Comparison of ENCODE assay signal across 2 cellular contexts in the genomic region with DNA sequence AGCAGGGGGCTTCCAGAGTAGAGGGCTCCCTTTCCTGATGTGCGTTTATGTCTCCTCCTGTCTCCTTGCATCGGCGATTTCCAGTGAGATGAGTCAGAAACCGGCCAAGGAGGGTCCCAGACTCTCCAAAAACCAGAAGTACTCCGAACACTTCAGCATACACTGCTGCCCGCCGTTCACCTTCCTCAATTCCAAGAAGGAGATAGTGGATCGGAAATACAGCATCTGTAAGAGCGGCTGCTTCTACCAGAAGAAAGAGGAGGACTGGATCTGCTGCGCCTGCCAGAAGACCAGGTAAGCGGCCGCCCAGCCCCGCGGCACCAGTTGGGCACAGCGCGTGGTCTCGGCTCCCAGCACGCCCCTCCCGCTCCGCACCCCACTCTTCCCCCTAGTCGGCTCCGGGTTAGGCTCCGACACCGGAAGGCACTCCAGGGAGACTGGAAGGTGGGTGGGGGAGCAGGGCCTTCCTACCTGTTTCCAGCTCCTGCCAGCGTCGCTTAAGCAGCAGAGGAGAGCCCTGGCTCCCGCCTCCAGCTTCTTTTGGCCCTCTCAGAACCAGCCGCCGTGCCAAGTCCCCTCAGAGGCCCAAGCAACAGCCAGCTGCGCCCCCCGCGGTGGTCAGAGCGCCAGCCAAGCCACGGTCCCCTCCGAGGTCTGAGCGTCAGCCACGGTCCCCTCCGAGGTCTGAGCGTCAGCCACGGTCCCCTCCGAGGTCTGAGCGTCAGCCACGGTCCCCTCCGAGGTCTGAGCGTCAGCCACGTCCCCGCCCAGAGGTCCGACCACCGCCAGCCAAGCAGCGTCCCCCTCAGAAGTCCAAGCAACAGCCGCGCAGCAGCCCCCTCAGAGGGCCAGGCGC.
A peak's percentile ranks its signal among the peaks of the same experiment; 100 is the strongest.
TF ChIP-seq lines count a peak whose summit lies in the region.

No MANE protein-coding gene starts in this region.

TF ChIP-seq in HEK293, 187 proteins besides CTCF, POLR2A, EP300 and RAD21 (continued from another document):
- TF ChIP-seq ZBTB8A (tag by site-specific recombination; IDR thresholded peaks at IDR 0.05) (no peak), ZNF311 (tag by site-specific recombination; IDR thresholded peaks at IDR 0.05; ENCODE audit: borderline replicate concordance) (no peak), GLIS2 (tag by site-specific recombination; IDR thresholded peaks at IDR 0.05) (peak; percentile 46; the same call in 1 of the 2 replicates), ZNF335 (tag by site-specific recombination; conservative IDR thresholded peaks at IDR 0.05) (peak; percentile 33; the same call in 1 of the 2 replicates), ZNF426 (tag by site-specific recombination; IDR thresholded peaks at IDR 0.05) (no peak), ZNF791 (tag by site-specific recombination; IDR thresholded peaks at IDR 0.05) (no peak), GLIS1 (tag by site-specific recombination; IDR thresholded peaks at IDR 0.05) (peak; percentile 57)
- TF ChIP-seq, protein P1, sequence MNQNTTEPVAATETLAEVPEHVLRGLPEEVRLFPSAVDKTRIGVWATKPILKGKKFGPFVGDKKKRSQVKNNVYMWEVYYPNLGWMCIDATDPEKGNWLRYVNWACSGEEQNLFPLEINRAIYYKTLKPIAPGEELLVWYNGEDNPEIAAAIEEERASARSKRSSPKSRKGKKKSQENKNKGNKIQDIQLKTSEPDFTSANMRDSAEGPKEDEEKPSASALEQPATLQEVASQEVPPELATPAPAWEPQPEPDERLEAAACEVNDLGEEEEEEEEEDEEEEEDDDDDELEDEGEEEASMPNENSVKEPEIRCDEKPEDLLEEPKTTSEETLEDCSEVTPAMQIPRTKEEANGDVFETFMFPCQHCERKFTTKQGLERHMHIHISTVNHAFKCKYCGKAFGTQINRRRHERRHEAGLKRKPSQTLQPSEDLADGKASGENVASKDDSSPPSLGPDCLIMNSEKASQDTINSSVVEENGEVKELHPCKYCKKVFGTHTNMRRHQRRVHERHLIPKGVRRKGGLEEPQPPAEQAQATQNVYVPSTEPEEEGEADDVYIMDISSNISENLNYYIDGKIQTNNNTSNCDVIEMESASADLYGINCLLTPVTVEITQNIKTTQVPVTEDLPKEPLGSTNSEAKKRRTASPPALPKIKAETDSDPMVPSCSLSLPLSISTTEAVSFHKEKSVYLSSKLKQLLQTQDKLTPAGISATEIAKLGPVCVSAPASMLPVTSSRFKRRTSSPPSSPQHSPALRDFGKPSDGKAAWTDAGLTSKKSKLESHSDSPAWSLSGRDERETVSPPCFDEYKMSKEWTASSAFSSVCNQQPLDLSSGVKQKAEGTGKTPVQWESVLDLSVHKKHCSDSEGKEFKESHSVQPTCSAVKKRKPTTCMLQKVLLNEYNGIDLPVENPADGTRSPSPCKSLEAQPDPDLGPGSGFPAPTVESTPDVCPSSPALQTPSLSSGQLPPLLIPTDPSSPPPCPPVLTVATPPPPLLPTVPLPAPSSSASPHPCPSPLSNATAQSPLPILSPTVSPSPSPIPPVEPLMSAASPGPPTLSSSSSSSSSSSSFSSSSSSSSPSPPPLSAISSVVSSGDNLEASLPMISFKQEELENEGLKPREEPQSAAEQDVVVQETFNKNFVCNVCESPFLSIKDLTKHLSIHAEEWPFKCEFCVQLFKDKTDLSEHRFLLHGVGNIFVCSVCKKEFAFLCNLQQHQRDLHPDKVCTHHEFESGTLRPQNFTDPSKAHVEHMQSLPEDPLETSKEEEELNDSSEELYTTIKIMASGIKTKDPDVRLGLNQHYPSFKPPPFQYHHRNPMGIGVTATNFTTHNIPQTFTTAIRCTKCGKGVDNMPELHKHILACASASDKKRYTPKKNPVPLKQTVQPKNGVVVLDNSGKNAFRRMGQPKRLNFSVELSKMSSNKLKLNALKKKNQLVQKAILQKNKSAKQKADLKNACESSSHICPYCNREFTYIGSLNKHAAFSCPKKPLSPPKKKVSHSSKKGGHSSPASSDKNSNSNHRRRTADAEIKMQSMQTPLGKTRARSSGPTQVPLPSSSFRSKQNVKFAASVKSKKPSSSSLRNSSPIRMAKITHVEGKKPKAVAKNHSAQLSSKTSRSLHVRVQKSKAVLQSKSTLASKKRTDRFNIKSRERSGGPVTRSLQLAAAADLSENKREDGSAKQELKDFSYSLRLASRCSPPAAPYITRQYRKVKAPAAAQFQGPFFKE (tag by site-specific recombination; IDR thresholded peaks at IDR 0.05; ENCODE audit: borderline replicate concordance) = no peak
- TF ChIP-seq, protein P2, sequence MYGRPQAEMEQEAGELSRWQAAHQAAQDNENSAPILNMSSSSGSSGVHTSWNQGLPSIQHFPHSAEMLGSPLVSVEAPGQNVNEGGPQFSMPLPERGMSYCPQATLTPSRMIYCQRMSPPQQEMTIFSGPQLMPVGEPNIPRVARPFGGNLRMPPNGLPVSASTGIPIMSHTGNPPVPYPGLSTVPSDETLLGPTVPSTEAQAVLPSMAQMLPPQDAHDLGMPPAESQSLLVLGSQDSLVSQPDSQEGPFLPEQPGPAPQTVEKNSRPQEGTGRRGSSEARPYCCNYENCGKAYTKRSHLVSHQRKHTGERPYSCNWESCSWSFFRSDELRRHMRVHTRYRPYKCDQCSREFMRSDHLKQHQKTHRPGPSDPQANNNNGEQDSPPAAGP (tag by site-specific recombination; IDR thresholded peaks at IDR 0.05) = no peak

TF ChIP-seq in SK-N-SH treated with all-trans-retinoic acid at 6 μM for 48 hours, 23 proteins besides CTCF, POLR2A, EP300 and RAD21 (continued from another document):
- TF ChIP-seq, protein P3, sequence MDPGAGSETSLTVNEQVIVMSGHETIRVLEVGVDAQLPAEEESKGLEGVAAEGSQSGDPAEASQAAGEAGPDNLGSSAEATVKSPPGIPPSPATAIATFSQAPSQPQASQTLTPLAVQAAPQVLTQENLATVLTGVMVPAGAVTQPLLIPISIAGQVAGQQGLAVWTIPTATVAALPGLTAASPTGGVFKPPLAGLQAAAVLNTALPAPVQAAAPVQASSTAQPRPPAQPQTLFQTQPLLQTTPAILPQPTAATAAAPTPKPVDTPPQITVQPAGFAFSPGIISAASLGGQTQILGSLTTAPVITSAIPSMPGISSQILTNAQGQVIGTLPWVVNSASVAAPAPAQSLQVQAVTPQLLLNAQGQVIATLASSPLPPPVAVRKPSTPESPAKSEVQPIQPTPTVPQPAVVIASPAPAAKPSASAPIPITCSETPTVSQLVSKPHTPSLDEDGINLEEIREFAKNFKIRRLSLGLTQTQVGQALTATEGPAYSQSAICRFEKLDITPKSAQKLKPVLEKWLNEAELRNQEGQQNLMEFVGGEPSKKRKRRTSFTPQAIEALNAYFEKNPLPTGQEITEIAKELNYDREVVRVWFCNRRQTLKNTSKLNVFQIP (CRISPR knock-in tag; IDR thresholded peaks at IDR 0.05; ENCODE audit: borderline replicate concordance, low read depth) = no peak
